Comparison of ENCODE assay signal across 8 cellular contexts in genomic region chr13:95480131-95480545, GRCh38.
A peak's percentile ranks its signal among the peaks of the same experiment; 100 is the strongest.
DNase-seq lines count a peak whose midpoint lies in the region; ATAC-seq and TF ChIP-seq lines count a peak whose summit lies in the region.

No MANE protein-coding gene starts in this region.

- H3K36me3 ChIP-seq in MM.1S (replicated peaks; ENCODE audit: insufficient read depth, low read length) = no peaks in the 10 kb centered on the region
- H3K36me3 ChIP-seq in CD8-positive, alpha-beta memory T cell (ENCODE audit: insufficient read depth, low read length) = no peaks in the 10 kb centered on the region

- peak; percentile 79 for ATAC-seq in GM18502 (IDR thresholded peaks at IDR 0.05; ENCODE audit: poor library complexity, unreplicated experiment)
- peak; percentile 60 for ATAC-seq in GM21390 (IDR thresholded peaks at IDR 0.05; ENCODE audit: unreplicated experiment)
- peak; percentile 54 for ATAC-seq in HG03558 (IDR thresholded peaks at IDR 0.05; ENCODE audit: extremely low read depth, unreplicated experiment)
- peak; percentile 56 for ATAC-seq in left ventricle myocardium superior

- H3K9me3 ChIP-seq in MM.1S (replicated peaks; ENCODE audit: insufficient read depth, low read length) = no peaks in the 10 kb centered on the region
- H3K9me3 ChIP-seq in CD8-positive, alpha-beta memory T cell (ENCODE audit: low read length) = no peaks in the 10 kb centered on the region

- no peak overlapping the region for H3K4me2 ChIP-seq in MM.1S (ENCODE audit: low read depth, low read length)

- H3K27ac ChIP-seq in MM.1S (ENCODE audit: low read length) = no peak overlapping the region
- no peak overlapping the region for H3K27ac ChIP-seq in CD8-positive, alpha-beta memory T cell (ENCODE audit: low read depth, low read length)

- H3K9me3 Mint-ChIP-seq in CD8-positive, alpha-beta memory T cell = no peaks in the 10 kb centered on the region

- H3F3A ChIP-seq in MM.1S (ENCODE audit: insufficient read depth, low read length) = 0 out of 2 replicates have a peak, but pooled peaks cover 4% of the 10 kb centered on the region

- CTCF ChIA-PET in CD8-positive, alpha-beta memory T cell (lab: Charles Lee) = interaction anchor here (1.1 to 1.7 kb wide), 2 partner anchors 11 to 183 kb away, joined by 3 to 5 read pairs; no protein-coding TSS in a partner anchor

- peaks cover 5 to 8% (median 6%) of the 10 kb centered on the region in 3 donors for H3K4me1 Mint-ChIP-seq in CD8-positive, alpha-beta memory T cell

- DNase-seq in left ventricle myocardium superior (no peak), MM.1S (no peak), ecto neural progenitor cell (ENCODE audit: low spot score) (no peak), DMS 273 (lab: John Stamatoyannopoulos, UW; ENCODE audit: unreplicated experiment) (no peak)
- no peak for DNase-seq in CD8-positive, alpha-beta memory T cell

- H3K4me1 ChIP-seq in MM.1S (ENCODE audit: low read length) = no peaks in the 10 kb centered on the region
- H3K4me1 ChIP-seq in CD8-positive, alpha-beta memory T cell (ENCODE audit: insufficient read depth, low read length) = no peaks in the 10 kb centered on the region

- H3K36me3 Mint-ChIP-seq in CD8-positive, alpha-beta memory T cell = no peaks in the 10 kb centered on the region

- TF ChIP-seq CTCF in MM.1S (IDR thresholded peaks at IDR 0.05; ENCODE audit: low read length) = no peak

- no peak overlapping the region for H3K4me3 ChIP-seq in MM.1S (ENCODE audit: low read length)
- H3K4me3 ChIP-seq in CD8-positive, alpha-beta memory T cell (ENCODE audit: low read length) = no peak overlapping the region

- no peak overlapping the region for H3K4me3 Mint-ChIP-seq in CD8-positive, alpha-beta memory T cell

- no peaks in the 10 kb centered on the region for H3K9me2 ChIP-seq in MM.1S (replicated peaks; ENCODE audit: insufficient read depth, low read length)

- no peaks in the 10 kb centered on the region for H3K27me3 ChIP-seq in MM.1S (replicated peaks; ENCODE audit: insufficient read depth, low read length)
- H3K27me3 ChIP-seq in CD8-positive, alpha-beta memory T cell (ENCODE audit: insufficient read depth, low read length, poor library complexity, severe bottlenecking) = no peaks in the 10 kb centered on the region

- H3K27me3 Mint-ChIP-seq in CD8-positive, alpha-beta memory T cell = peaks cover 0 to 3% of the 10 kb centered on the region in 2 donors

- POLR2A ChIA-PET in CD8-positive, alpha-beta memory T cell (lab: Charles Lee) = no interaction called here

- intact Hi-C loops in left ventricle myocardium superior (cut with micrococcal nuclease) = no loop called here

- peak overlapping the region in 2 of 8 donors; percentile 38 to 52 for H3K27ac Mint-ChIP-seq in CD8-positive, alpha-beta memory T cell

- H3K9ac ChIP-seq in MM.1S (ENCODE audit: low read length) = no peak overlapping the region

- no peaks in the 10 kb centered on the region for H3K79me2 ChIP-seq in MM.1S (ENCODE audit: low read length)

- H4K20me1 ChIP-seq in MM.1S (ENCODE audit: insufficient read depth, low read length) = no peaks in the 10 kb centered on the region

- H2AFZ ChIP-seq in MM.1S (ENCODE audit: low read length) = no peak overlapping the region
